20 cellular contexts compared by ENCODE assay signal in the genomic region with DNA sequence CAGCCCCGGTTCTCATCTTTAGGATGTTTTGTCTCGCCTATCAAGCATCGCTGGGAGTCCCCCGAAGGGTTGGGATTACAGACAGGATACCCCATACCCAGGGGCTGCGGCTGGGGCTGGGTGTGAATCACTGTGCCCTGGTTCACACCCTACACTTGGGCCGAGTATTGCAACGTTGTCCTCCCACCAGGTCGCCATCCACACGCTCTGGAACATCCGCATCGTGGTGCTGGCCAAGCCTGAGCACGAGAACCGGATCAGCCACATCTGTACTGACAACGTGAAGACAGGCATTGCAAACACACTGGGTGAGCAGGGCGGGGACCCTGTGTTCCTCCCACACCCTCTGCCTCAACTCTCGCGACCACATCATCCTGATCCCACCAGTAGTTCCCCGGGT.
A peak's percentile ranks its signal among the peaks of the same experiment; 100 is the strongest.
DNase-seq lines count a peak whose midpoint lies in the region; ATAC-seq and TF ChIP-seq lines count a peak whose summit lies in the region.
"Had no signal": no experiment of that assay in that cellular context is flagged by ENCODE, and none has a peak within 500 bp of the region (broad histone marks: within the 10 kb centered on the region; RNA-seq: fewer than 3 reads in every experiment).

No MANE protein-coding gene starts in this region.

- H3K27me3 Mint-ChIP-seq in nephron progenitor cell (ENCODE audit: low read depth, poor library complexity), result peaks cover 3% of the 10 kb centered on the region
- H3K27me3 Mint-ChIP-seq: activated CD4-positive, alpha-beta T cell treated with anti-CD3 and anti-CD28 coated beads, Interleukin-2, amount 10 ng/mL, durations not matched to agents 7 days and 5 days; memory B cell had no signal

- H3K4me3 ChIP-seq in BLaER1 treated with 17β-estradiol and CSF1 and Interleukin-3, amounts not matched to agents 10 nM and 100 nM, result 0 out of 20 replicates have a peak overlapping the region, but pooled peaks of 1 of the 10 experiments have one; percentile 9
- peak overlapping the region; percentile 20 for H3K4me3 ChIP-seq in SJSA1
- H3K4me3 ChIP-seq: body of pancreas, GM23248, skin epidermis had no signal

- no peak for TF ChIP-seq CTCF in nephron progenitor cell (IDR thresholded peaks at IDR 0.05)

- no peaks in the 10 kb centered on the region for H3K27me3 ChIP-seq in BLaER1 treated with 17β-estradiol and CSF1 and Interleukin-3, amounts not matched to agents 10 nM and 100 nM
- no peaks in the 10 kb centered on the region for H3K27me3 ChIP-seq in SJSA1 (replicated peaks)
- H3K27me3 ChIP-seq: body of pancreas had no signal

- H3K4me2 ChIP-seq in BLaER1 treated with 17β-estradiol and CSF1 and Interleukin-3, amounts not matched to agents 10 nM and 100 nM, result peak overlapping the region in 5 of 11 experiments; percentile 61 to 91 (median 81); a peak in 9 of 22 replicates

- ATAC-seq in HG03460 (IDR thresholded peaks at IDR 0.05; ENCODE audit: unreplicated experiment), result no peak
- ATAC-seq in GM21447 (IDR thresholded peaks at IDR 0.05; ENCODE audit: unreplicated experiment), result no peak
- ATAC-seq: body of pancreas had no signal

- H3K4me1 ChIP-seq in BLaER1 treated with 17β-estradiol and CSF1 and Interleukin-3, amounts not matched to agents 10 nM and 100 nM, result peaks cover 0 to 77% (median 27%) of the 10 kb centered on the region in 10 experiments; a peak in 12 of 20 replicates
- H3K4me1 ChIP-seq in SJSA1 (replicated peaks), result peaks cover 43% of the 10 kb centered on the region
- H3K4me1 ChIP-seq: body of pancreas had no signal

- H3K27ac Mint-ChIP-seq in nephron progenitor cell, result peak overlapping the region; percentile 80
- H3K27ac Mint-ChIP-seq: activated CD4-positive, alpha-beta T cell treated with anti-CD3 and anti-CD28 coated beads, Interleukin-2, amount 10 ng/mL, durations not matched to agents 7 days and 5 days had no signal

- H3K27ac ChIP-seq in BLaER1 treated with 17β-estradiol and CSF1 and Interleukin-3, amounts not matched to agents 10 nM and 100 nM, result peak overlapping the region in 6 of 11 experiments; percentile 18 to 94 (median 78); a peak in 11 of 22 replicates
- peak overlapping the region; percentile 73 for H3K27ac ChIP-seq in SJSA1
- H3K27ac ChIP-seq: body of pancreas, GM23248, VCaP had no signal

- peak; percentile 32 for DNase-seq in CD1c-positive myeloid dendritic cell (ENCODE audit: extremely low spot score)
- no peak for DNase-seq in SJSA1 (ENCODE audit: low read depth in 1 of 2, low spot score in 2 of 2)
- no peak for DNase-seq in nephron progenitor cell
- no peak for DNase-seq in SKM-1 treated with dmso at 0.1 percent for 144 hours (lab: John Stamatoyannopoulos, UW; ENCODE audit: unreplicated experiment)
- DNase-seq: activated CD4-positive, alpha-beta T cell treated with anti-CD3 and anti-CD28 coated beads, Interleukin-2, amount 10 ng/mL, durations not matched to agents 7 days and 5 days; activated effector memory CD4-positive, alpha-beta T cell treated with Interleukin-2 at 50 U/mL for 16 hours; body of pancreas; cerebellar nuclear complex; GM23248; NCI-H1436 treated with DMSO at 0.1 percent for 48 hours; NCI-H524; NK-92 treated with Interleukin-12 subunit alpha and Interleukin-12 subunit beta, amount 100 ng/mL, for 24 hours; SIG-M5; stimulated activated CD4-positive, alpha-beta T cell treated with anti-CD3 and anti-CD28 coated beads, Interleukin-1b, Interleukin-23, amount 100 ng/mL, for 48 hours had no signal

- H3K36me3 Mint-ChIP-seq in nephron progenitor cell (ENCODE audit: low read depth), result no peaks in the 10 kb centered on the region

- no peak overlapping the region for H3K4me3 Mint-ChIP-seq in nephron progenitor cell
- H3K4me3 Mint-ChIP-seq: activated CD4-positive, alpha-beta T cell treated with anti-CD3 and anti-CD28 coated beads, Interleukin-2, amount 10 ng/mL, durations not matched to agents 7 days and 5 days; memory B cell had no signal

- H3K9ac ChIP-seq in BLaER1 treated with 17β-estradiol and CSF1 and Interleukin-3, amounts not matched to agents 10 nM and 100 nM, result peak overlapping the region in 4 of 11 experiments; percentile 24 to 76 (median 66); a peak in 6 of 22 replicates
- H3K9ac ChIP-seq: GM23248 had no signal

- H3K9me3 Mint-ChIP-seq in nephron progenitor cell, result no peaks in the 10 kb centered on the region
- H3K9me3 Mint-ChIP-seq: activated CD4-positive, alpha-beta T cell treated with anti-CD3 and anti-CD28 coated beads, Interleukin-2, amount 10 ng/mL, durations not matched to agents 7 days and 5 days; memory B cell had no signal

- no peaks in the 10 kb centered on the region for H3K9me3 ChIP-seq in BLaER1 treated with 17β-estradiol and CSF1 and Interleukin-3, amounts not matched to agents 10 nM and 100 nM (replicated peaks in 1 of 11)
- no peaks in the 10 kb centered on the region for H3K9me3 ChIP-seq in SJSA1 (replicated peaks)
- H3K9me3 ChIP-seq: body of pancreas had no signal

- H3K4me1 Mint-ChIP-seq in nephron progenitor cell, result peaks cover 16% of the 10 kb centered on the region

- peaks cover 81 to 98% (median 95%) of the 10 kb centered on the region in 11 experiments for H3K36me3 ChIP-seq in BLaER1 treated with 17β-estradiol and CSF1 and Interleukin-3, amounts not matched to agents 10 nM and 100 nM
- H3K36me3 ChIP-seq in SJSA1, result no peaks in the 10 kb centered on the region

- H4K20me1 ChIP-seq in BLaER1 treated with 17β-estradiol and CSF1 and Interleukin-3, amounts not matched to agents 10 nM and 100 nM, result peaks cover 0 to 7% (median 0%) of the 10 kb centered on the region in 11 experiments; a peak in 4 of 22 replicates
